In the genomic region with DNA sequence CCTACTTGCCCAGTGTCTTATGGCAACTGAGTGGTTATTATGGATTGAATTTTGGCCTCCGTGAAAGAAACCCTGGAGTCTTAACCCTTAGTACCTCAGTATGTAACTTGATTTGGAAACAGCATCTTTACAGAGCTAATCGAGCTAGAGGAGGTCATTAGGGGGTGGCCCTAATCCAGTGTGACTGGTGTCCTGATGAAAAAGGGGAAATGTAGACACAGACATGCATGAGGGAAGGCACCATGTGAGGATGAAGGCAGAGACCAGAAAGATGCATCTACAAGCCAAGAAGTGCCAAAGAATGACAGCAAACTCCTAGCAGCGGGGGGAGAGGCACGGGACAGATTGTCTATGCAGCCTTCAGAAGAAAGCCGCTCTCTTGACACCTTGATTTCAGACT, we compare ENCODE assay signal across 23 cellular contexts. TPM values are rescaled to one million over a fixed set of nuclear protein-coding genes. Genes with fewer than 3 reads are reported as not detected.
DNase-seq lines count a peak whose midpoint lies in the region; ATAC-seq lines count a peak whose summit lies in the region.
"Had no signal": no experiment of that assay in that cellular context is flagged by ENCODE, and none has a peak within 500 bp of the region (broad histone marks: within the 10 kb centered on the region; RNA-seq: fewer than 3 reads in every experiment).

No MANE protein-coding gene starts in this region.

- H3K4me1 Mint-ChIP-seq in CD4-positive, alpha-beta memory T cell = peaks cover 10 to 23% (median 13%) of the 10 kb centered on the region in 4 donors
- H3K4me1 Mint-ChIP-seq in natural killer cell treated with Interleukin-12 subunit alpha and Interleukin-12 subunit beta and Interleukin-15 and Interleukin-18, amount 100 ng/mL, for 72 hours (ENCODE audit: low read depth in 2 of 2) = peaks cover 10 to 23% of the 10 kb centered on the region in 2 donors
- H3K4me1 Mint-ChIP-seq: neural crest cell had no signal

- H2AFZ ChIP-seq in neuronal stem cell (ENCODE audit: low read length) = no peak overlapping the region

- H3K27ac Mint-ChIP-seq in CD4-positive, alpha-beta memory T cell = peak overlapping the region in 5 of 7 donors; percentile 14 to 66 (median 53)
- peak overlapping the region; percentile 65 to 92 for H3K27ac Mint-ChIP-seq in natural killer cell treated with Interleukin-12 subunit alpha and Interleukin-12 subunit beta and Interleukin-15 and Interleukin-18, amount 100 ng/mL, for 72 hours
- H3K27ac Mint-ChIP-seq: endodermal cell had no signal

- peaks cover 18% of the 10 kb centered on the region for H3K4me1 ChIP-seq in CD4-positive, alpha-beta memory T cell (ENCODE audit: insufficient read depth, low read length)
- H3K4me1 ChIP-seq in neuronal stem cell (ENCODE audit: control insufficient read depth in 2 of 2, insufficient read depth in 1 of 2, low read depth in 1 of 2, low read length in 2 of 2) = peaks cover 0 to 5% of the 10 kb centered on the region in 2 donors
- H3K4me1 ChIP-seq: HAP-1 had no signal

- no peak overlapping the region for H3K18ac ChIP-seq in neuronal stem cell (ENCODE audit: low read length)

- H3K9me3 Mint-ChIP-seq in CD4-positive, alpha-beta memory T cell = no peaks in the 10 kb centered on the region
- H3K9me3 Mint-ChIP-seq in natural killer cell treated with Interleukin-12 subunit alpha and Interleukin-12 subunit beta and Interleukin-15 and Interleukin-18, amount 100 ng/mL, for 72 hours = no peaks in the 10 kb centered on the region
- H3K9me3 Mint-ChIP-seq: endodermal cell, neural crest cell had no signal

- no peak overlapping the region for H2AK5ac ChIP-seq in neuronal stem cell (ENCODE audit: low read depth, low read length)

- peak overlapping the region in 1 of 8 donors; percentile 59 for H3K4me3 Mint-ChIP-seq in CD4-positive, alpha-beta memory T cell
- no peak overlapping the region for H3K4me3 Mint-ChIP-seq in natural killer cell treated with Interleukin-12 subunit alpha and Interleukin-12 subunit beta and Interleukin-15 and Interleukin-18, amount 100 ng/mL, for 72 hours
- H3K4me3 Mint-ChIP-seq: endodermal cell, neural crest cell had no signal

- intact Hi-C loops in CD4-positive, alpha-beta memory T cell (cut with micrococcal nuclease) = loop anchor here (5.0 kb wide), 1 partner anchor 36 kb away; no protein-coding TSS in a partner anchor
- intact Hi-C loops in cardiac septum (cut with DNase I) = no loop called here

- H4K8ac ChIP-seq in neuronal stem cell (ENCODE audit: low read depth, low read length) = no peak overlapping the region

- no peak overlapping the region for H3K4me3 ChIP-seq in CD4-positive, alpha-beta memory T cell (ENCODE audit: low read length in 2 of 2)
- no peak overlapping the region for H3K4me3 ChIP-seq in neuronal stem cell (ENCODE audit: low read length in 2 of 2)
- H3K4me3 ChIP-seq: coronary artery, esophagus muscularis mucosa, HAP-1 had no signal

- H3K79me1 ChIP-seq in neuronal stem cell (ENCODE audit: low read depth, low read length) = no peaks in the 10 kb centered on the region

- no peaks in the 10 kb centered on the region for H3K27me3 Mint-ChIP-seq in CD4-positive, alpha-beta memory T cell
- no peaks in the 10 kb centered on the region for H3K27me3 Mint-ChIP-seq in natural killer cell treated with Interleukin-12 subunit alpha and Interleukin-12 subunit beta and Interleukin-15 and Interleukin-18, amount 100 ng/mL, for 72 hours
- H3K27me3 Mint-ChIP-seq: progenitor cell of endocrine pancreas had no signal

- no peak overlapping the region for H4K91ac ChIP-seq in neuronal stem cell (ENCODE audit: low read depth, low read length, poor library complexity)

- no peak for DNase-seq in CD4-positive, alpha-beta memory T cell
- peak; percentile 50 for DNase-seq in MV-4-11 (lab: John Stamatoyannopoulos, UW)
- DNase-seq in cardiac septum (ENCODE audit: low spot score) = peak; percentile 35
- DNase-seq in natural killer cell treated with Interleukin-12 subunit alpha and Interleukin-12 subunit beta and Interleukin-15 and Interleukin-18, amount 100 ng/mL, for 72 hours (ENCODE audit: low spot score) = no peak
- DNase-seq in NCI-H2227 (lab: John Stamatoyannopoulos, UW; ENCODE audit: unreplicated experiment) = no peak
- DNase-seq in neuronal stem cell (ENCODE audit: low spot score) = no peak
- no peak for DNase-seq in stimulated activated naive CD4-positive, alpha-beta T cell treated with Interleukin-2 at 50 U/mL for 16 hours (lab: John Stamatoyannopoulos, UW)
- DNase-seq: activated T-cell treated with anti-CD3 and anti-CD28 coated beads, Interleukin-2, amount 50 U/mL, for 1 hour; amniotic stem cell; DND-41; endodermal cell; foreskin melanocyte; NCI-H1105 treated with DMSO at 0.1 percent for 48 hours; NCI-H2029; stimulated activated CD8-positive, alpha-beta memory T cell treated with anti-CD3 and anti-CD28 coated beads, Interleukin-4, amount 100 ng/mL, for 48 hours; T-helper 9 cell had no signal

- no peaks in the 10 kb centered on the region for H3K9me3 ChIP-seq in CD4-positive, alpha-beta memory T cell (ENCODE audit: control insufficient read depth in 1 of 2, low read length in 2 of 2)
- H3K9me3 ChIP-seq in neuronal stem cell (replicated peaks in 1 of 2; ENCODE audit: control insufficient read depth in 2 of 2, insufficient read depth in 1 of 2, low read depth in 1 of 2, low read length in 2 of 2) = no peaks in the 10 kb centered on the region
- H3K9me3 ChIP-seq: esophagus muscularis mucosa, HAP-1 had no signal

- no CpG with 5 or more reads among the region's 5 CpGs for WGBS in neuronal stem cell (ENCODE audit: extremely low coverage in 2 of 2, insufficient read length in 2 of 2, insufficient replicate concordance in 1 of 2), 2 donors

- H3K4ac ChIP-seq in neuronal stem cell (ENCODE audit: low read length) = no peak overlapping the region

- H3K4me2 ChIP-seq in neuronal stem cell (ENCODE audit: insufficient read depth, low read length, poor library complexity, severe bottlenecking) = no peak overlapping the region

- no peaks in the 10 kb centered on the region for H3K36me3 ChIP-seq in CD4-positive, alpha-beta memory T cell (ENCODE audit: insufficient read depth, low read length)
- H3K36me3 ChIP-seq in neuronal stem cell (replicated peaks in 1 of 2; ENCODE audit: control insufficient read depth in 2 of 2, insufficient read depth in 2 of 2, low read length in 2 of 2) = peaks cover 2 to 32% of the 10 kb centered on the region in 2 donors
- H3K36me3 ChIP-seq: HAP-1 had no signal

- no peak overlapping the region for H2BK120ac ChIP-seq in neuronal stem cell (ENCODE audit: low read depth, low read length)

- no peak overlapping the region for H2BK5ac ChIP-seq in neuronal stem cell (ENCODE audit: low read length)

- CTCF ChIA-PET in CD4-positive, alpha-beta memory T cell (lab: Charles Lee; ENCODE audit: partially characterized antibody) = interaction anchor here (3.1 to 6.9 kb wide), 2 partner anchors 19 to 29 kb away, joined by 24 to 83 read pairs; no protein-coding TSS in a partner anchor

- POLR2A ChIA-PET in CD4-positive, alpha-beta memory T cell (lab: Charles Lee; ENCODE audit: partially characterized antibody) = interaction anchor here (1.5 kb wide), 1 partner anchor 21 kb away, joined by 5 read pairs; no protein-coding TSS in a partner anchor

- no peak overlapping the region for H3K27ac ChIP-seq in CD4-positive, alpha-beta memory T cell (ENCODE audit: low read depth, low read length)
- H3K27ac ChIP-seq in neuronal stem cell (replicated peaks; ENCODE audit: low read length) = no peak overlapping the region
- H3K27ac ChIP-seq: coronary artery, esophagus muscularis mucosa had no signal

- no peak overlapping the region for H3K14ac ChIP-seq in neuronal stem cell (ENCODE audit: low read length)

- H2BK15ac ChIP-seq in neuronal stem cell (ENCODE audit: low read length) = no peak overlapping the region

- no peak overlapping the region for H3K9ac ChIP-seq in neuronal stem cell (ENCODE audit: low read depth, low read length, poor library complexity)

- no peak overlapping the region for H2BK12ac ChIP-seq in neuronal stem cell (ENCODE audit: low read length)

- no peaks in the 10 kb centered on the region for H3K27me3 ChIP-seq in CD4-positive, alpha-beta memory T cell (ENCODE audit: insufficient read depth, low read length)
- no peaks in the 10 kb centered on the region for H3K27me3 ChIP-seq in neuronal stem cell (ENCODE audit: control insufficient read depth in 3 of 3, insufficient read depth in 3 of 3, low read depth in 1 of 3, low read length in 3 of 3)
- H3K27me3 ChIP-seq: esophagus muscularis mucosa had no signal

- H3K36me3 Mint-ChIP-seq in CD4-positive, alpha-beta memory T cell = peaks cover 33 to 38% of the 10 kb centered on the region in 2 donors
- no peaks in the 10 kb centered on the region for H3K36me3 Mint-ChIP-seq in natural killer cell treated with Interleukin-12 subunit alpha and Interleukin-12 subunit beta and Interleukin-15 and Interleukin-18, amount 100 ng/mL, for 72 hours

- ATAC-seq in natural killer cell treated with Interleukin-12 subunit alpha and Interleukin-12 subunit beta and Interleukin-15 and Interleukin-18, amount 100 ng/mL, for 72 hours = no peak
- ATAC-seq: activated CD4-positive, CD25-positive, alpha-beta regulatory T cell treated with anti-CD3 and anti-CD28 coated beads, Interleukin-2, amount 50 U/mL, for 24 hours had no signal

- no peak overlapping the region for H3K23ac ChIP-seq in neuronal stem cell (ENCODE audit: low read depth, low read length, poor library complexity)

RNA-seq across cellular contexts. Expression of a gene that starts 14.7 kb away (rescaled TPM):
- total RNA-seq in CD4-positive, alpha-beta memory T cell = 10 to 100 TPM; 24.0 to 27.3 TPM
- polyA plus RNA-seq in CD4-positive, alpha-beta memory T cell = 10 to 100 TPM in 1 of 2 donors, 1 to 10 TPM in 1; 3.2 to 13.7 TPM
- total RNA-seq in cardiac septum = 7.6 TPM
- 10 to 100 TPM in 1 of 2 donors, 1 to 10 TPM in 1; 8.9 to 16.3 TPM for total RNA-seq in natural killer cell treated with Interleukin-12 subunit alpha and Interleukin-12 subunit beta and Interleukin-15 and Interleukin-18, amount 100 ng/mL, for 72 hours
- 3.4 TPM for polyA plus RNA-seq in neuronal stem cell (2013, experiment 1 of 2)
- polyA plus RNA-seq in neuronal stem cell (2013, experiment 2 of 2) = 3.7 TPM

RNA-seq across cellular contexts. Expression of a gene that starts 36.4 kb away (rescaled TPM):
- 1 to 10 TPM; 9.2 to 9.3 TPM for total RNA-seq in CD4-positive, alpha-beta memory T cell
- polyA plus RNA-seq in CD4-positive, alpha-beta memory T cell = 10 to 100 TPM; 15.6 to 24.9 TPM
- 2.1 TPM for total RNA-seq in cardiac septum
- 1 to 10 TPM; 4.5 to 6.5 TPM for total RNA-seq in natural killer cell treated with Interleukin-12 subunit alpha and Interleukin-12 subunit beta and Interleukin-15 and Interleukin-18, amount 100 ng/mL, for 72 hours
- polyA plus RNA-seq in neuronal stem cell (2013, experiment 1 of 2) = not detected
- polyA plus RNA-seq in neuronal stem cell (2013, experiment 2 of 2) = 0.06 TPM
- total RNA-seq: endodermal cell, OCI-LY7, progenitor cell of endocrine pancreas had no signal

Comparison
In these comparisons a context has a peak if more than half of its experiments do, and no peak if none do; other contexts are left out.
1. DNase-seq: peak in MV-4-11 (single experiment) and cardiac septum (single experiment); none in CD4-positive, alpha-beta memory T cell (0 of 5), natural killer cell treated with Interleukin-12 subunit alpha and Interleukin-12 subunit beta and Interleukin-15 and Interleukin-18, amount 100 ng/mL, for 72 hours (single experiment), NCI-H2227 (single experiment), neuronal stem cell (single experiment) and stimulated activated naive CD4-positive, alpha-beta T cell treated with Interleukin-2 at 50 U/mL for 16 hours (single experiment).